In genomic region chr2:7672027-7672684, GRCh38 we compare ENCODE assay signal across 8 cellular contexts.
A peak's percentile ranks its signal among the peaks of the same experiment; 100 is the strongest.
DNase-seq lines count a peak whose midpoint lies in the region; ATAC-seq and TF ChIP-seq lines count a peak whose summit lies in the region.

No MANE protein-coding gene starts in this region.

- no peaks in the 10 kb centered on the region for H3K36me3 ChIP-seq in RWPE2 (ENCODE audit: low read depth)

- no peak overlapping the region for H3K4me3 ChIP-seq in RWPE2 (ENCODE audit: severe bottlenecking)

- peak overlapping the region; percentile 4 to 80 for H3K27ac Mint-ChIP-seq in activated naive CD4-positive, alpha-beta T cell treated with anti-CD3 and anti-CD28 coated beads, Interleukin-2, amount 50 U/mL, for 72 hours
- H3K27ac Mint-ChIP-seq in immature natural killer cell: peak overlapping the region; percentile 75 to 91 (median 85)

- H3K36me3 Mint-ChIP-seq in activated naive CD4-positive, alpha-beta T cell treated with anti-CD3 and anti-CD28 coated beads, Interleukin-2, amount 50 U/mL, for 72 hours: peaks cover 23 to 39% of the 10 kb centered on the region in 2 donors
- no peaks in the 10 kb centered on the region for H3K36me3 Mint-ChIP-seq in immature natural killer cell

- peak; percentile 41 for DNase-seq in activated gamma-delta T cell treated with Interleukin-2 at 50 U/mL for 16 hours
- no peak for DNase-seq in activated gamma-delta T cell (lab: John Stamatoyannopoulos, UW)
- DNase-seq in RWPE2 (ENCODE audit: low spot score): no peak
- peak; percentile 35 to 68 for DNase-seq in activated naive CD4-positive, alpha-beta T cell treated with anti-CD3 and anti-CD28 coated beads, Interleukin-2, amount 50 U/mL, for 72 hours (ENCODE audit: low spot score in 2 of 2)
- peak; percentile 55 to 64 (median 61) for DNase-seq in immature natural killer cell
- DNase-seq in stimulated activated CD8-positive, alpha-beta memory T cell treated with anti-CD3 and anti-CD28 coated beads, Interleukin-12 subunit alpha, Interleukin-12 subunit beta, amount 100 ng/mL, for 4 hours (ENCODE audit: low read depth): peak; percentile 32
- no peak for DNase-seq in GDM1 (lab: John Stamatoyannopoulos, UW)
- DNase-seq in epidermal melanocyte (ENCODE audit: insufficient read length, low spot score): no peak

- peaks cover 25 to 34% of the 10 kb centered on the region in 2 donors for H3K4me1 Mint-ChIP-seq in immature natural killer cell

- H3K9me3 ChIP-seq in RWPE2 (ENCODE audit: severe bottlenecking): no peaks in the 10 kb centered on the region

- no peaks in the 10 kb centered on the region for H3K4me1 ChIP-seq in RWPE2 (ENCODE audit: insufficient read depth, poor library complexity, severe bottlenecking)

- peak; percentile 59 for TF ChIP-seq CTCF in RWPE2 (IDR thresholded peaks at IDR 0.05; ENCODE audit: poor library complexity, severe bottlenecking)

- no peak overlapping the region for H3K27ac ChIP-seq in RWPE2 (ENCODE audit: poor library complexity, severe bottlenecking)

- peak overlapping the region; percentile 54 to 86 (median 70) for H3K4me3 Mint-ChIP-seq in immature natural killer cell

- H3K27me3 ChIP-seq in RWPE2 (ENCODE audit: insufficient read depth, poor library complexity, severe bottlenecking): no peaks in the 10 kb centered on the region

- peaks cover 9% of the 10 kb centered on the region in 2 donors for H3K9me3 Mint-ChIP-seq in activated naive CD4-positive, alpha-beta T cell treated with anti-CD3 and anti-CD28 coated beads, Interleukin-2, amount 50 U/mL, for 72 hours
- H3K9me3 Mint-ChIP-seq in immature natural killer cell: peaks cover 0 to 6% (median 0%) of the 10 kb centered on the region in 6 donors

- H3K27me3 Mint-ChIP-seq in immature natural killer cell (ENCODE audit: low read depth in 3 of 3): peaks cover 0 to 2% (median 2%) of the 10 kb centered on the region in 3 donors

- ATAC-seq in RWPE2 (ENCODE audit: low read depth): no peak
- ATAC-seq in activated naive CD4-positive, alpha-beta T cell treated with anti-CD3 and anti-CD28 coated beads, Interleukin-2, amount 50 U/mL, for 72 hours: peak; percentile 86 to 91

Comparison
In these comparisons a context has a peak if more than half of its experiments do, and no peak if none do; other contexts are left out.
1. DNase-seq: peak in activated gamma-delta T cell treated with Interleukin-2 at 50 U/mL for 16 hours (single experiment), activated naive CD4-positive, alpha-beta T cell treated with anti-CD3 and anti-CD28 coated beads, Interleukin-2, amount 50 U/mL, for 72 hours (2 of 2), immature natural killer cell (3 of 3) and stimulated activated CD8-positive, alpha-beta memory T cell treated with anti-CD3 and anti-CD28 coated beads, Interleukin-12 subunit alpha, Interleukin-12 subunit beta, amount 100 ng/mL, for 4 hours (single experiment); none in activated gamma-delta T cell (single experiment), RWPE2 (single experiment), GDM1 (single experiment) and epidermal melanocyte (single experiment).